In genomic region chr2:23631391-23631790, GRCh38 we compare ENCODE assay signal across 29 cellular contexts.
"Had no signal": no experiment of that assay in that cellular context is flagged by ENCODE, and none has a peak within 500 bp of the region (broad histone marks: within the 10 kb centered on the region; RNA-seq: fewer than 3 reads in every experiment).

No MANE protein-coding gene starts in this region.

- H3K27me3 ChIP-seq: brain microvascular endothelial cell, colonic mucosa, esophagus squamous epithelium, gastroesophageal sphincter had no signal

- H3K9me3 Mint-ChIP-seq: activated B cell treated with CpG ODN at 0.5 μM for 24 hours; activated CD4-positive, alpha-beta memory T cell treated with anti-CD3 and anti-CD28 coated beads for 36 hours; activated CD4-positive, alpha-beta T cell treated with anti-CD3 and anti-CD28 coated beads, Interleukin-2, amount 10 ng/mL, durations not matched to agents 24 days and 14 days; activated naive CD4-positive, alpha-beta T cell treated with anti-CD3 and anti-CD28 coated beads, Interleukin-2, amount 10 ng/mL, durations not matched to agents 7 days and 5 days; activated naive CD4-positive, alpha-beta T cell treated with anti-CD3 and anti-CD28 coated beads, Interleukin-2, amount 50 U/mL, for 72 hours; activated naive CD8-positive, alpha-beta T cell treated with anti-CD3 and anti-CD28 coated beads, Interleukin-2, amount 10 ng/mL, durations not matched to agents 7 days and 5 days; central memory CD8-positive, alpha-beta T cell; T-helper 2 cell treated with Interferon-gamma antibody and Interleukin-4, amounts not matched to agents 5 μg/mL and 100 μg/mL, for 36 hours had no signal

- H3K4me3 Mint-ChIP-seq: activated B cell treated with CpG ODN at 0.5 μM for 24 hours; activated CD4-positive, alpha-beta memory T cell treated with anti-CD3 and anti-CD28 coated beads for 36 hours; activated CD4-positive, alpha-beta T cell treated with anti-CD3 and anti-CD28 coated beads, Interleukin-2, amount 10 ng/mL, durations not matched to agents 24 days and 14 days; activated CD8-positive, alpha-beta memory T cell treated with anti-CD3 and anti-CD28 coated beads, Interleukin-2, amount 10 ng/mL, durations not matched to agents 7 days and 5 days; activated CD8-positive, alpha-beta T cell treated with anti-CD3 and anti-CD28 coated beads, Interleukin-2, amount 10 ng/mL, durations not matched to agents 7 days and 5 days; activated naive CD4-positive, alpha-beta T cell treated with anti-CD3 and anti-CD28 coated beads, Interleukin-2, amount 10 ng/mL, durations not matched to agents 7 days and 5 days; activated naive CD8-positive, alpha-beta T cell treated with anti-CD3 and anti-CD28 coated beads, Interleukin-2, amount 10 ng/mL, durations not matched to agents 7 days and 5 days; central memory CD8-positive, alpha-beta T cell; T-helper 17 cell; T-helper 2 cell treated with Interferon-gamma antibody and Interleukin-4, amounts not matched to agents 5 μg/mL and 100 μg/mL, for 36 hours had no signal

- H3K27me3 Mint-ChIP-seq: activated B cell treated with CpG ODN at 0.5 μM for 24 hours; activated CD4-positive, alpha-beta memory T cell treated with anti-CD3 and anti-CD28 coated beads for 36 hours; activated CD4-positive, alpha-beta T cell treated with anti-CD3 and anti-CD28 coated beads, Interleukin-2, amount 10 ng/mL, durations not matched to agents 24 days and 14 days; activated naive CD4-positive, alpha-beta T cell treated with anti-CD3 and anti-CD28 coated beads, Interleukin-2, amount 10 ng/mL, durations not matched to agents 7 days and 5 days had no signal

- DNase-seq: activated B cell treated with CpG ODN at 0.5 μM for 24 hours; activated CD4-positive, alpha-beta memory T cell treated with anti-CD3 and anti-CD28 coated beads for 36 hours; activated CD4-positive, alpha-beta T cell treated with anti-CD3 and anti-CD28 coated beads, Interleukin-2, amount 10 ng/mL, durations not matched to agents 24 days and 14 days; activated CD8-positive, alpha-beta memory T cell treated with anti-CD3 and anti-CD28 coated beads, Interleukin-2, amount 10 ng/mL, durations not matched to agents 7 days and 5 days; activated CD8-positive, alpha-beta memory T cell treated with anti-CD3 and anti-CD28 coated beads, Interleukin-2, amount 50 U/mL, for 4 hours; activated CD8-positive, alpha-beta T cell treated with anti-CD3 and anti-CD28 coated beads, Interleukin-2, amount 10 ng/mL, durations not matched to agents 7 days and 5 days; activated gamma-delta T cell; activated naive CD4-positive, alpha-beta T cell; activated naive CD4-positive, alpha-beta T cell treated with anti-CD3 and anti-CD28 coated beads, Interleukin-2, amount 10 ng/mL, durations not matched to agents 7 days and 5 days; activated naive CD8-positive, alpha-beta T cell treated with anti-CD3 and anti-CD28 coated beads, Interleukin-2, amount 10 ng/mL, durations not matched to agents 7 days and 5 days; activated T-cell treated with anti-CD3 and anti-CD28 coated beads, Interleukin-2, amount 50 U/mL, for 1 hour; activated T-cell treated with anti-CD3 and anti-CD28 coated beads, Interleukin-2, amount 50 U/mL, for 48 hours; amniotic stem cell; anterior cingulate cortex; brain microvascular endothelial cell; colonic mucosa; effector CD8-positive, alpha-beta T cell; esophagus squamous epithelium; foreskin melanocyte; T-helper 1 cell; T-helper 17 cell; T1000; WERI-Rb-1 had no signal

- H3K4me3 ChIP-seq: colonic mucosa, esophagus squamous epithelium, gastroesophageal sphincter had no signal

- H3K9me3 ChIP-seq: colonic mucosa, esophagus squamous epithelium, gastroesophageal sphincter had no signal

- H3K27ac ChIP-seq: brain microvascular endothelial cell, colonic mucosa, epithelial cell of prostate, esophagus squamous epithelium, gastroesophageal sphincter, WERI-Rb-1 had no signal

- H3K27ac Mint-ChIP-seq: activated B cell treated with CpG ODN at 0.5 μM for 24 hours; activated CD4-positive, alpha-beta memory T cell treated with anti-CD3 and anti-CD28 coated beads for 36 hours; activated CD4-positive, alpha-beta T cell treated with anti-CD3 and anti-CD28 coated beads, Interleukin-2, amount 10 ng/mL, durations not matched to agents 24 days and 14 days; activated CD8-positive, alpha-beta memory T cell treated with anti-CD3 and anti-CD28 coated beads, Interleukin-2, amount 10 ng/mL, durations not matched to agents 7 days and 5 days; activated CD8-positive, alpha-beta T cell treated with anti-CD3 and anti-CD28 coated beads, Interleukin-2, amount 10 ng/mL, durations not matched to agents 7 days and 5 days; activated naive CD4-positive, alpha-beta T cell treated with anti-CD3 and anti-CD28 coated beads, Interleukin-2, amount 10 ng/mL, durations not matched to agents 7 days and 5 days; activated naive CD4-positive, alpha-beta T cell treated with anti-CD3 and anti-CD28 coated beads, Interleukin-2, amount 50 U/mL, for 72 hours; activated naive CD8-positive, alpha-beta T cell treated with anti-CD3 and anti-CD28 coated beads, Interleukin-2, amount 10 ng/mL, durations not matched to agents 7 days and 5 days; T-helper 17 cell; T-helper 2 cell treated with Interferon-gamma antibody and Interleukin-4, amounts not matched to agents 5 μg/mL and 100 μg/mL, for 36 hours had no signal

- ATAC-seq: activated CD4-positive, CD25-positive, alpha-beta regulatory T cell treated with anti-CD3 and anti-CD28 coated beads, Interleukin-2, amount 50 U/mL, for 24 hours; activated CD8-positive, alpha-beta memory T cell treated with anti-CD3 and anti-CD28 coated beads, Interleukin-2, amount 10 ng/mL, durations not matched to agents 7 days and 5 days; activated CD8-positive, alpha-beta T cell treated with anti-CD3 and anti-CD28 coated beads, Interleukin-2, amount 10 ng/mL, durations not matched to agents 7 days and 5 days; activated naive CD4-positive, alpha-beta T cell treated with anti-CD3 and anti-CD28 coated beads, Interleukin-2, amount 50 U/mL, for 72 hours; gastroesophageal sphincter; T-helper 17 cell had no signal

- H3K36me3 Mint-ChIP-seq: activated CD4-positive, alpha-beta memory T cell treated with anti-CD3 and anti-CD28 coated beads for 36 hours; activated CD8-positive, alpha-beta memory T cell treated with anti-CD3 and anti-CD28 coated beads, Interleukin-2, amount 10 ng/mL, durations not matched to agents 7 days and 5 days; activated naive CD4-positive, alpha-beta T cell treated with anti-CD3 and anti-CD28 coated beads, Interleukin-2, amount 10 ng/mL, durations not matched to agents 7 days and 5 days; activated naive CD4-positive, alpha-beta T cell treated with anti-CD3 and anti-CD28 coated beads, Interleukin-2, amount 50 U/mL, for 72 hours; activated naive CD8-positive, alpha-beta T cell treated with anti-CD3 and anti-CD28 coated beads, Interleukin-2, amount 10 ng/mL, durations not matched to agents 7 days and 5 days had no signal

- H3K4me1 ChIP-seq: colonic mucosa had no signal

- H3K36me3 ChIP-seq: brain microvascular endothelial cell, colonic mucosa, esophagus squamous epithelium, gastroesophageal sphincter, WERI-Rb-1 had no signal

- H3K4me1 Mint-ChIP-seq: activated B cell treated with CpG ODN at 0.5 μM for 24 hours; activated CD4-positive, alpha-beta T cell treated with anti-CD3 and anti-CD28 coated beads, Interleukin-2, amount 10 ng/mL, durations not matched to agents 24 days and 14 days; activated CD8-positive, alpha-beta memory T cell treated with anti-CD3 and anti-CD28 coated beads, Interleukin-2, amount 10 ng/mL, durations not matched to agents 7 days and 5 days; activated naive CD8-positive, alpha-beta T cell treated with anti-CD3 and anti-CD28 coated beads, Interleukin-2, amount 10 ng/mL, durations not matched to agents 7 days and 5 days; central memory CD8-positive, alpha-beta T cell had no signal
